ENCODE assay signal across 9 cellular contexts in the genomic region with DNA sequence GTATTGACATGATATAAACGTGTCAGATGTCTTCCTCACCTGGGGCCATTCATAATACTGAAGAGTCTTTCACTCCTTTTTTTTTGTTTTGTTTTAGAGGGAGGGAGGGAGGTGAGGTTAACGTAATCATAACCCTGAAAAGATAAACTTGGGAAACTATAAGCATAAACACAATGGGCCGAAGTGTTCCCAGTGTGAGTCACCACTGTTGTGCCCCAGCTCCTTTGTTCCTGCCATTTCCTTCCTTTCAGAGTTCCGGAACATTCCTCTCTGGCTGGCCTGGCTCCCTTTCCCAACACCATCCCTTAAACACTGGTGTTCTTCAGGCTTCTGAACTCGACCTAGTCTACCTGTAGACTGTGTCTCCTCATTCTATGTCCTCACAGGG. TPM values are rescaled to one million over a fixed set of nuclear protein-coding genes. Genes with fewer than 3 reads are reported as not detected.
A peak's percentile ranks its signal among the peaks of the same experiment; 100 is the strongest.
DNase-seq lines count a peak whose midpoint lies in the region; TF ChIP-seq lines count a peak whose summit lies in the region.
"Had no signal": no experiment of that assay in that cellular context is flagged by ENCODE, and none has a peak within 500 bp of the region (broad histone marks: within the 10 kb centered on the region; RNA-seq: fewer than 3 reads in every experiment).

No MANE protein-coding gene starts in this region.

- peaks cover 4% of the 10 kb centered on the region for H3K27me3 Mint-ChIP-seq in endothelial cell (ENCODE audit: unreplicated experiment)

- H2AFZ ChIP-seq in mesenchymal stem cell (ENCODE audit: low read depth, low read length) = no peak overlapping the region
- H2AFZ ChIP-seq: neural progenitor cell had no signal

- no peak overlapping the region for H2AK5ac ChIP-seq in mesenchymal stem cell (ENCODE audit: low read length, severe bottlenecking)

- no peak overlapping the region for H3K9ac ChIP-seq in mesenchymal stem cell (ENCODE audit: low read length)
- H3K9ac ChIP-seq: neural progenitor cell had no signal

- no peak overlapping the region for H3K4me2 ChIP-seq in mesenchymal stem cell (ENCODE audit: low read length, poor library complexity, severe bottlenecking)
- H3K4me2 ChIP-seq: neural progenitor cell had no signal

- H3K9me3 Mint-ChIP-seq in endothelial cell (ENCODE audit: unreplicated experiment) = no peaks in the 10 kb centered on the region

- peak overlapping the region; percentile 56 for H3K4me3 Mint-ChIP-seq in endothelial cell (ENCODE audit: unreplicated experiment)

- 10% methylated on average over 4 of the region's 5 CpGs for WGBS in mesenchymal stem cell

- H3K36me3 ChIP-seq in mesenchymal stem cell (ENCODE audit: control insufficient read depth in 1 of 2, insufficient read depth in 2 of 2, low read depth in 1 of 2, low read length in 2 of 2) = no peaks in the 10 kb centered on the region
- H3K36me3 ChIP-seq: neural progenitor cell had no signal

- TF ChIP-seq CTCF in endothelial cell (IDR thresholded peaks at IDR 0.05; ENCODE audit: unreplicated experiment) = no peak

- peak; percentile 27 for DNase-seq in AG08395 (ENCODE audit: low spot score)
- peak; percentile 88 for DNase-seq in M059J (ENCODE audit: low read depth)
- DNase-seq in endothelial cell (ENCODE audit: low spot score) = peak; percentile 45
- peak; percentile 75 for DNase-seq in mesenchymal stem cell
- DNase-seq in epidermal melanocyte (ENCODE audit: insufficient read length, low spot score) = no peak
- no peak for DNase-seq in GOT3 (lab: John Stamatoyannopoulos, UW)
- no peak for DNase-seq in stimulated activated CD4-positive, alpha-beta T cell treated with anti-CD3 and anti-CD28 coated beads, Interleukin-1b, Interleukin-23, amount 100 ng/mL, for 48 hours
- DNase-seq in NCI-H524 treated with DMSO at 0.1 percent for 48 hours (lab: John Stamatoyannopoulos, UW) = no peak

- no peak overlapping the region for H3K14ac ChIP-seq in mesenchymal stem cell (ENCODE audit: low read length in 2 of 2)

- no peaks in the 10 kb centered on the region for H3K27me3 ChIP-seq in mesenchymal stem cell (ENCODE audit: control insufficient read depth in 1 of 2, insufficient read depth in 1 of 2, low read length in 2 of 2)
- H3K27me3 ChIP-seq: neural progenitor cell had no signal

- peaks cover 7% of the 10 kb centered on the region for H3K4me1 ChIP-seq in mesenchymal stem cell (ENCODE audit: control insufficient read depth, insufficient read depth, low read depth, low read length)

- H3K79me1 ChIP-seq in mesenchymal stem cell (replicated peaks; ENCODE audit: low read length, poor library complexity, severe bottlenecking) = peaks cover 27% of the 10 kb centered on the region

- H3K4me1 Mint-ChIP-seq in endothelial cell (ENCODE audit: unreplicated experiment) = peaks cover 58% of the 10 kb centered on the region

- H2BK120ac ChIP-seq in mesenchymal stem cell (ENCODE audit: low read depth, low read length) = no peak overlapping the region

- peak overlapping the region; percentile 52 to 79 for H3K18ac ChIP-seq in mesenchymal stem cell (ENCODE audit: low read depth in 1 of 2, low read length in 2 of 2)

- no peak overlapping the region for H3K23ac ChIP-seq in mesenchymal stem cell (ENCODE audit: low read length in 2 of 2)

- no peak overlapping the region for H2BK12ac ChIP-seq in mesenchymal stem cell (ENCODE audit: low read length in 2 of 2)

- H3K36me3 Mint-ChIP-seq in endothelial cell (ENCODE audit: low read depth, unreplicated experiment) = peaks cover 14% of the 10 kb centered on the region

- H3K27ac ChIP-seq in mesenchymal stem cell (ENCODE audit: low read length, poor library complexity, severe bottlenecking) = no peak overlapping the region
- H3K27ac ChIP-seq: neural progenitor cell had no signal

- H3K27ac Mint-ChIP-seq in endothelial cell (ENCODE audit: unreplicated experiment) = peak overlapping the region; percentile 99
- H3K27ac Mint-ChIP-seq: neural progenitor cell had no signal

- peak overlapping the region; percentile 79 for H4K8ac ChIP-seq in mesenchymal stem cell (ENCODE audit: low read length)

- peak overlapping the region in 1 of 2 experiments; percentile 83 for H3K4ac ChIP-seq in mesenchymal stem cell (ENCODE audit: low read depth in 1 of 2, low read length in 2 of 2)

- H4K91ac ChIP-seq in mesenchymal stem cell (ENCODE audit: low read length) = peak overlapping the region; percentile 49

- peak overlapping the region; percentile 4 for H2BK15ac ChIP-seq in mesenchymal stem cell (ENCODE audit: low read depth, poor library complexity, severe bottlenecking)

- H2BK5ac ChIP-seq in mesenchymal stem cell (ENCODE audit: low read depth, low read length, poor library complexity, severe bottlenecking) = no peak overlapping the region

- H3K4me3 ChIP-seq in mesenchymal stem cell (ENCODE audit: insufficient read depth in 1 of 2, low read depth in 1 of 2, low read length in 2 of 2) = no peak overlapping the region
- H3K4me3 ChIP-seq: neural progenitor cell had no signal

- no peaks in the 10 kb centered on the region for H3K9me3 ChIP-seq in mesenchymal stem cell (ENCODE audit: control insufficient read depth, low read length)

RNA-seq across cellular contexts. Expression of gene PLD1, which starts 18.6 kb away (rescaled TPM):
- 7.6 and 7.8 TPM in 2 replicates for total RNA-seq in M059J (2014; rRNA removed; shearing (Covaris generic))
- total RNA-seq in endothelial cell (ENCODE audit: unreplicated experiment) = 61.5 TPM
- 18.9 TPM for polyA plus RNA-seq in mesenchymal stem cell (2013, experiment 1 of 2)
- 18.3 TPM for polyA plus RNA-seq in mesenchymal stem cell (2013, experiment 2 of 2)

RNA-seq across cellular contexts. Expression of gene TMEM212, which starts 51.5 kb away (rescaled TPM):
- total RNA-seq in M059J (2014; rRNA removed; shearing (Covaris generic)) = not detected in 2 replicates
- total RNA-seq in endothelial cell (ENCODE audit: unreplicated experiment) = not detected
- polyA plus RNA-seq in mesenchymal stem cell (2013, experiment 1 of 2) = 0.06 TPM
- not detected for polyA plus RNA-seq in mesenchymal stem cell (2013, experiment 2 of 2)

Comparison
In these comparisons a context has a peak if more than half of its experiments do, and no peak if none do; other contexts are left out.
1. DNase-seq: peak in AG08395 (single experiment), M059J (single experiment), endothelial cell (single experiment) and mesenchymal stem cell (single experiment); none in epidermal melanocyte (single experiment), GOT3 (single experiment), stimulated activated CD4-positive, alpha-beta T cell treated with anti-CD3 and anti-CD28 coated beads, Interleukin-1b, Interleukin-23, amount 100 ng/mL, for 48 hours (single experiment) and NCI-H524 treated with DMSO at 0.1 percent for 48 hours (single experiment).